15 cellular contexts compared by ENCODE assay signal in genomic region chr10:16640153-16640552, GRCh38.
DNase-seq lines count a peak whose midpoint lies in the region; ATAC-seq and TF ChIP-seq lines count a peak whose summit lies in the region.
"Had no signal": no experiment of that assay in that cellular context is flagged by ENCODE, and none has a peak within 500 bp of the region (broad histone marks: within the 10 kb centered on the region; RNA-seq: fewer than 3 reads in every experiment).

No MANE protein-coding gene starts in this region.

- no peaks in the 10 kb centered on the region for H3K36me3 Mint-ChIP-seq in natural killer cell
- H3K36me3 Mint-ChIP-seq in natural killer cell treated with Interleukin-12 subunit alpha and Interleukin-12 subunit beta and Interleukin-15 and Interleukin-18, amount 100 ng/mL, for 72 hours: no peaks in the 10 kb centered on the region
- H3K36me3 Mint-ChIP-seq in immature natural killer cell: peaks cover 0 to 4% (median 3%) of the 10 kb centered on the region in 3 donors

- H3K9me3 Mint-ChIP-seq in natural killer cell (no peaks in the 10 kb centered on the region), immature natural killer cell (no peaks in the 10 kb centered on the region)
- H3K9me3 Mint-ChIP-seq in natural killer cell treated with Interleukin-12 subunit alpha and Interleukin-12 subunit beta and Interleukin-15 and Interleukin-18, amount 100 ng/mL, for 72 hours: no peaks in the 10 kb centered on the region
- H3K9me3 Mint-ChIP-seq: CD4-positive, alpha-beta memory T cell; HFFc6 had no signal

- DNase-seq in Right ventricle myocardium inferior (ENCODE audit: missing footprints) (no peak), right atrium auricular region (ENCODE audit: low spot score) (no peak), natural killer cell (no peak), immature natural killer cell (no peak), NCI-H1694 treated with DMSO at 0.1 percent for 48 hours (lab: John Stamatoyannopoulos, UW) (no peak)
- no peak for DNase-seq in natural killer cell treated with Interleukin-12 subunit alpha and Interleukin-12 subunit beta and Interleukin-15 and Interleukin-18, amount 100 ng/mL, for 72 hours (ENCODE audit: low spot score)
- DNase-seq: C1 segment of cervical spinal cord; Caco-2; CD4-positive, alpha-beta memory T cell; DMS153; DND-41; GOT3; HFFc6 had no signal

- H3K27me3 Mint-ChIP-seq in natural killer cell (ENCODE audit: low read depth in 2 of 2) (no peaks in the 10 kb centered on the region), immature natural killer cell (ENCODE audit: low read depth in 3 of 3) (no peaks in the 10 kb centered on the region)
- H3K27me3 Mint-ChIP-seq in natural killer cell treated with Interleukin-12 subunit alpha and Interleukin-12 subunit beta and Interleukin-15 and Interleukin-18, amount 100 ng/mL, for 72 hours: no peaks in the 10 kb centered on the region
- H3K27me3 Mint-ChIP-seq: CD4-positive, alpha-beta memory T cell had no signal

- H3K27me3 ChIP-seq in right atrium auricular region: no peaks in the 10 kb centered on the region
- no peaks in the 10 kb centered on the region for H3K27me3 ChIP-seq in gastroesophageal sphincter

- no peak for TF ChIP-seq POLR2A in gastroesophageal sphincter (IDR thresholded peaks at IDR 0.05)

- H3K27ac Mint-ChIP-seq in natural killer cell (peak overlapping the region in 1 of 2 donors; percentile 1), immature natural killer cell (peak overlapping the region in 2 of 6 donors; percentile 21 to 23)
- H3K27ac Mint-ChIP-seq in natural killer cell treated with Interleukin-12 subunit alpha and Interleukin-12 subunit beta and Interleukin-15 and Interleukin-18, amount 100 ng/mL, for 72 hours: peak overlapping the region in 1 of 2 donors; percentile 19
- H3K27ac Mint-ChIP-seq: HFFc6 had no signal

- no peaks in the 10 kb centered on the region for H3K36me3 ChIP-seq in right atrium auricular region
- no peaks in the 10 kb centered on the region for H3K36me3 ChIP-seq in gastroesophageal sphincter
- H3K36me3 ChIP-seq: HAP-1 had no signal

- WGBS in gastroesophageal sphincter (ENCODE audit: low coverage in 1 of 2), 2 donors: 64 to 86% methylated on average over 1 to 2 of the region's 2 CpGs

- ATAC-seq in Right ventricle myocardium inferior: peak; percentile 43
- ATAC-seq in natural killer cell: peak in 1 of 3 donors; percentile 42
- no peak for ATAC-seq in natural killer cell treated with Interleukin-12 subunit alpha and Interleukin-12 subunit beta and Interleukin-15 and Interleukin-18, amount 100 ng/mL, for 72 hours
- no peak for ATAC-seq in gastroesophageal sphincter

- intact Hi-C loops in Right ventricle myocardium inferior (cut with DNase I) (no loop called here), natural killer cell (cut with micrococcal nuclease) (no loop called here)

- H3K4me3 ChIP-seq in right atrium auricular region: no peak overlapping the region
- H3K4me3 ChIP-seq in gastroesophageal sphincter: no peak overlapping the region
- H3K4me3 ChIP-seq: HAP-1 had no signal

- H3K27ac ChIP-seq in right atrium auricular region (no peak overlapping the region), gastroesophageal sphincter (no peak overlapping the region)

- TF ChIP-seq CTCF in right atrium auricular region (IDR thresholded peaks at IDR 0.05): no peak
- TF ChIP-seq CTCF in natural killer cell (IDR thresholded peaks at IDR 0.05): no peak
- TF ChIP-seq CTCF in gastroesophageal sphincter (IDR thresholded peaks at IDR 0.05): no peak

- no peak for TF ChIP-seq EP300 in gastroesophageal sphincter (IDR thresholded peaks at IDR 0.05)

- peaks cover 0 to 19% of the 10 kb centered on the region in 2 donors for H3K4me1 ChIP-seq in right atrium auricular region
- no peaks in the 10 kb centered on the region for H3K4me1 ChIP-seq in gastroesophageal sphincter
- H3K4me1 ChIP-seq: HAP-1 had no signal

- H3K4me1 Mint-ChIP-seq in natural killer cell (peaks cover 21 to 31% of the 10 kb centered on the region in 2 donors), immature natural killer cell (peaks cover 25 to 48% of the 10 kb centered on the region in 2 donors)
- peaks cover 21 to 30% of the 10 kb centered on the region in 2 donors for H3K4me1 Mint-ChIP-seq in natural killer cell treated with Interleukin-12 subunit alpha and Interleukin-12 subunit beta and Interleukin-15 and Interleukin-18, amount 100 ng/mL, for 72 hours (ENCODE audit: low read depth in 2 of 2)

- H3K4me3 Mint-ChIP-seq in natural killer cell: peak overlapping the region; percentile 70
- no peak overlapping the region for H3K4me3 Mint-ChIP-seq in natural killer cell treated with Interleukin-12 subunit alpha and Interleukin-12 subunit beta and Interleukin-15 and Interleukin-18, amount 100 ng/mL, for 72 hours
- H3K4me3 Mint-ChIP-seq in immature natural killer cell: peak overlapping the region; percentile 1 to 44 (median 11)
- H3K4me3 Mint-ChIP-seq: CD4-positive, alpha-beta memory T cell; HFFc6 had no signal

- H3K9me3 ChIP-seq in right atrium auricular region: no peaks in the 10 kb centered on the region
- H3K9me3 ChIP-seq in gastroesophageal sphincter: no peaks in the 10 kb centered on the region
- H3K9me3 ChIP-seq: Caco-2, HAP-1 had no signal
